Comparison of ENCODE assay signal across 17 cellular contexts in genomic region chr16:11502239-11502638, GRCh38.
"Had no signal": no experiment of that assay in that cellular context is flagged by ENCODE, and none has a peak within 500 bp of the region (broad histone marks: within the 10 kb centered on the region; RNA-seq: fewer than 3 reads in every experiment).

No MANE protein-coding gene starts in this region.

- H3K4me2 ChIP-seq: hepatocyte, smooth muscle cell had no signal

- DNase-seq: cortex of kidney; dorsolateral prefrontal cortex; effector CD8-positive, alpha-beta T cell; foreskin melanocyte; head of caudate nucleus; mammary epithelial cell; mucosa of descending colon; naive thymus-derived CD8-positive, alpha-beta T cell; nucleus accumbens; ovary; stimulated activated CD4-positive, alpha-beta T cell treated with anti-CD3 and anti-CD28 coated beads, Interleukin-2, amount 100 ng/mL, for 48 hours; stimulated activated naive CD4-positive, alpha-beta T cell treated with Interleukin-2 at 50 U/mL for 16 hours; trophoblast cell had no signal

- H3K27me3 ChIP-seq: dorsolateral prefrontal cortex, hepatocyte, ovary, right atrium auricular region had no signal

- H2AFZ ChIP-seq: hepatocyte had no signal

- H3K9me3 Mint-ChIP-seq: naive thymus-derived CD8-positive, alpha-beta T cell had no signal

- H3K27me3 Mint-ChIP-seq: naive thymus-derived CD8-positive, alpha-beta T cell had no signal

- H3K27ac Mint-ChIP-seq: naive thymus-derived CD8-positive, alpha-beta T cell had no signal

- H3K27ac ChIP-seq: dorsolateral prefrontal cortex, hepatocyte, ovary, right atrium auricular region had no signal

- H3K79me2 ChIP-seq: hepatocyte had no signal

- H3K36me3 ChIP-seq: ovary, right atrium auricular region had no signal

- H3K4me3 ChIP-seq: dorsolateral prefrontal cortex, hepatocyte, mucosa of descending colon, ovary, right atrium auricular region, smooth muscle cell had no signal

- H3K36me3 Mint-ChIP-seq: naive thymus-derived CD8-positive, alpha-beta T cell had no signal

- H3K9me3 ChIP-seq: mucosa of descending colon, ovary, right atrium auricular region had no signal

- ATAC-seq: left lobe of liver; mucosa of descending colon; naive thymus-derived CD8-positive, alpha-beta T cell had no signal

- H3K4me3 Mint-ChIP-seq: naive thymus-derived CD8-positive, alpha-beta T cell had no signal
